ENCODE assay signal across 1 cellular context in the genomic region with DNA sequence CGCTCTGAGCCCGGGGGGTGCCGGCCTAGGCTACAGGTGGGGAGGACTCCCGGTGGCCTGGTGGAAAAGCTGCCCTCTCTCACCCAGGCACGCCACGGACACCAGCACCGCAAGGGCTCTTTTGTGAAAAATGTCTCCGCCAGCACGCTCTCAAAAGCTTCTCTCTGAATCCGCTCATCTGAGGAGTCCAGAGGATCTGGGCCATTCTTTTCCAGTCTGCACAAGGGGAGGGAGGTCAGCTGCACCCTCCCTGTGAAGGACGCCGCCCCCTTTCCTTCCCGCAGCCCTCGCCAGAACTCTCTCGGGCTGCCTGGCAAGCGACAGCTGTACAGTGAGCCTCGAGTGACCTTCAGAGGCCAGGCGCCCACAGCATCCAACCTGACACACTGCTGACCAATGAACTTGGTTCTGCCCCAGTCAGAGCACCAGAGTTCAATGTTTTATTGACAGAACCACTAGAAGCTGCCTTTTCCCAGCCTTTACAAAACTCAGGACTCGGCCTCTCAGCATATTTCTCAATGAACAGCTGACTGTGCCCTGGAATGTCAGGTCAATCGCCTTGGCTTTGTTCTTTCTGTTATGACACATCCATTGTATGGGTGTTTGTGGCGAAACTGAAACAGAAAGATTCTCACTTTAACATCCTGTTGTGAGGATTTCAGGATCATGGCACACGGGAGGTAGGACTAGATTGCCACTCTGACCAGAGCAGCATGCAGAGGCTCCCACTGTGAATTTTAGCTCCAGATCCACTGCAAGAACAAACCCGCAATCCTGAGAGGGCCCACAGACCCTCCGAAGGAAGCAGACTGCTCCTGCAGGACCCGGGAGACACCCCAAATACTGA.
TF ChIP-seq lines count a peak whose summit lies in the region.

No MANE protein-coding gene starts in this region.

TF ChIP-seq in HepG2, 621 proteins besides CTCF, POLR2A, EP300 and RAD21 (continued from another document and continues in another):
- TF ChIP-seq, protein P1, sequence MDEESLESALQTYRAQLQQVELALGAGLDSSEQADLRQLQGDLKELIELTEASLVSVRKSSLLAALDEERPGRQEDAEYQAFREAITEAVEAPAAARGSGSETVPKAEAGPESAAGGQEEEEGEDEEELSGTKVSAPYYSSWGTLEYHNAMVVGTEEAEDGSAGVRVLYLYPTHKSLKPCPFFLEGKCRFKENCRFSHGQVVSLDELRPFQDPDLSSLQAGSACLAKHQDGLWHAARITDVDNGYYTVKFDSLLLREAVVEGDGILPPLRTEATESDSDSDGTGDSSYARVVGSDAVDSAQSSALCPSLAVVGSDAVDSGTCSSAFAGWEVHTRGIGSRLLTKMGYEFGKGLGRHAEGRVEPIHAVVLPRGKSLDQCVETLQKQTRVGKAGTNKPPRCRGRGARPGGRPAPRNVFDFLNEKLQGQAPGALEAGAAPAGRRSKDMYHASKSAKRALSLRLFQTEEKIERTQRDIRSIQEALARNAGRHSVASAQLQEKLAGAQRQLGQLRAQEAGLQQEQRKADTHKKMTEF (CRISPR knock-in tag; IDR thresholded peaks at IDR 0.05): peak; percentile 100
- no peak for TF ChIP-seq ZNF382 (CRISPR knock-in tag; IDR thresholded peaks at IDR 0.05; ENCODE audit: borderline replicate concordance)
- TF ChIP-seq, protein P2, sequence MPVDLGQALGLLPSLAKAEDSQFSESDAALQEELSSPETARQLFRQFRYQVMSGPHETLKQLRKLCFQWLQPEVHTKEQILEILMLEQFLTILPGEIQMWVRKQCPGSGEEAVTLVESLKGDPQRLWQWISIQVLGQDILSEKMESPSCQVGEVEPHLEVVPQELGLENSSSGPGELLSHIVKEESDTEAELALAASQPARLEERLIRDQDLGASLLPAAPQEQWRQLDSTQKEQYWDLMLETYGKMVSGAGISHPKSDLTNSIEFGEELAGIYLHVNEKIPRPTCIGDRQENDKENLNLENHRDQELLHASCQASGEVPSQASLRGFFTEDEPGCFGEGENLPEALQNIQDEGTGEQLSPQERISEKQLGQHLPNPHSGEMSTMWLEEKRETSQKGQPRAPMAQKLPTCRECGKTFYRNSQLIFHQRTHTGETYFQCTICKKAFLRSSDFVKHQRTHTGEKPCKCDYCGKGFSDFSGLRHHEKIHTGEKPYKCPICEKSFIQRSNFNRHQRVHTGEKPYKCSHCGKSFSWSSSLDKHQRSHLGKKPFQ (CRISPR knock-in tag; IDR thresholded peaks at IDR 0.05; ENCODE audit: insufficient replicate concordance): peak; percentile 85
- TF ChIP-seq, protein P3, sequence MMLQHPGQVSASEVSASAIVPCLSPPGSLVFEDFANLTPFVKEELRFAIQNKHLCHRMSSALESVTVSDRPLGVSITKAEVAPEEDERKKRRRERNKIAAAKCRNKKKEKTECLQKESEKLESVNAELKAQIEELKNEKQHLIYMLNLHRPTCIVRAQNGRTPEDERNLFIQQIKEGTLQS (CRISPR knock-in tag; IDR thresholded peaks at IDR 0.05): peak; percentile 95
- TF ChIP-seq ZNF232 (CRISPR knock-in tag; IDR thresholded peaks at IDR 0.05; ENCODE audit: borderline replicate concordance): peak; percentile 97
- peak; percentile 92; the same call in 1 of the 2 replicates for TF ChIP-seq GLI4 (CRISPR knock-in tag; IDR thresholded peaks at IDR 0.05; ENCODE audit: borderline replicate concordance)
- peak; percentile 99 for TF ChIP-seq HIVEP1 (CRISPR knock-in tag; IDR thresholded peaks at IDR 0.05)
- TF ChIP-seq HOXA9 (CRISPR knock-in tag; IDR thresholded peaks at IDR 0.05; ENCODE audit: borderline replicate concordance): no peak; the same call in 1 of the 2 replicates
- no peak for TF ChIP-seq ZNF879 (CRISPR knock-in tag; IDR thresholded peaks at IDR 0.05)
- peak; percentile 63 for TF ChIP-seq CHD4 (IDR thresholded peaks at IDR 0.05; ENCODE audit: borderline replicate concordance, low read length)
- TF ChIP-seq, protein P4, sequence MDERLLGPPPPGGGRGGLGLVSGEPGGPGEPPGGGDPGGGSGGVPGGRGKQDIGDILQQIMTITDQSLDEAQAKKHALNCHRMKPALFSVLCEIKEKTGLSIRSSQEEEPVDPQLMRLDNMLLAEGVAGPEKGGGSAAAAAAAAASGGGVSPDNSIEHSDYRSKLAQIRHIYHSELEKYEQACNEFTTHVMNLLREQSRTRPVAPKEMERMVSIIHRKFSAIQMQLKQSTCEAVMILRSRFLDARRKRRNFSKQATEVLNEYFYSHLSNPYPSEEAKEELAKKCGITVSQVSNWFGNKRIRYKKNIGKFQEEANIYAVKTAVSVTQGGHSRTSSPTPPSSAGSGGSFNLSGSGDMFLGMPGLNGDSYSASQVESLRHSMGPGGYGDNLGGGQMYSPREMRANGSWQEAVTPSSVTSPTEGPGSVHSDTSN (CRISPR knock-in tag; IDR thresholded peaks at IDR 0.05): peak; percentile 60
- TF ChIP-seq CENPT (CRISPR knock-in tag; IDR thresholded peaks at IDR 0.05; ENCODE audit: low read depth): no peak
- TF ChIP-seq PCBP2 (optimal IDR thresholded peaks at IDR 0.05; ENCODE audit: low read depth, low read length, poor library complexity, severe bottlenecking): no peak
- no peak for TF ChIP-seq ZNF850 (CRISPR knock-in tag; conservative IDR thresholded peaks at IDR 0.05)
- peak; percentile 91; the same call in 1 of the 2 replicates for TF ChIP-seq FUBP1 (CRISPR knock-in tag; IDR thresholded peaks at IDR 0.05; ENCODE audit: borderline replicate concordance)
- TF ChIP-seq PRMT3 (CRISPR knock-in tag; IDR thresholded peaks at IDR 0.05; ENCODE audit: borderline replicate concordance, low read depth): no peak
- TF ChIP-seq ZNF670 (CRISPR knock-in tag; IDR thresholded peaks at IDR 0.05; ENCODE audit: borderline replicate concordance): 0 out of 2 replicates have a peak, but pooled peaks have one; percentile 44
- peak; percentile 91; the same call in 1 of the 2 replicates for TF ChIP-seq MBD4 (IDR thresholded peaks at IDR 0.05; ENCODE audit: borderline replicate concordance, low read length)
- TF ChIP-seq TP53 (CRISPR knock-in tag; conservative IDR thresholded peaks at IDR 0.05): peak; percentile 77; the same call in 1 of the 2 replicates
- no peak for TF ChIP-seq TMF1 (CRISPR knock-in tag; IDR thresholded peaks at IDR 0.05; ENCODE audit: low read depth)
- 0 out of 2 replicates have a peak, but pooled peaks have one; percentile 56 for TF ChIP-seq NPAS2 (CRISPR knock-in tag; IDR thresholded peaks at IDR 0.05; ENCODE audit: borderline replicate concordance)
- TF ChIP-seq ZNF883 (CRISPR knock-in tag; IDR thresholded peaks at IDR 0.05; ENCODE audit: not compliant biosample characterization): peak; percentile 85
- TF ChIP-seq ZNF569 (CRISPR knock-in tag; IDR thresholded peaks at IDR 0.05; ENCODE audit: borderline replicate concordance): no peak
- TF ChIP-seq, protein P5, sequence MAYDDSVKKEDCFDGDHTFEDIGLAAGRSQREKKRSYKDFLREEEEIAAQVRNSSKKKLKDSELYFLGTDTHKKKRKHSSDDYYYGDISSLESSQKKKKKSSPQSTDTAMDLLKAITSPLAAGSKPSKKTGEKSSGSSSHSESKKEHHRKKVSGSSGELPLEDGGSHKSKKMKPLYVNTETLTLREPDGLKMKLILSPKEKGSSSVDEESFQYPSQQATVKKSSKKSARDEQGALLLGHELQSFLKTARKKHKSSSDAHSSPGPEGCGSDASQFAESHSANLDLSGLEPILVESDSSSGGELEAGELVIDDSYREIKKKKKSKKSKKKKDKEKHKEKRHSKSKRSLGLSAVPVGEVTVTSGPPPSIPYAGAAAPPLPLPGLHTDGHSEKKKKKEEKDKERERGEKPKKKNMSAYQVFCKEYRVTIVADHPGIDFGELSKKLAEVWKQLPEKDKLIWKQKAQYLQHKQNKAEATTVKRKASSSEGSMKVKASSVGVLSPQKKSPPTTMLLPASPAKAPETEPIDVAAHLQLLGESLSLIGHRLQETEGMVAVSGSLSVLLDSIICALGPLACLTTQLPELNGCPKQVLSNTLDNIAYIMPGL (CRISPR knock-in tag; IDR thresholded peaks at IDR 0.05; ENCODE audit: borderline replicate concordance in 1 of 2, low read depth in 1 of 2): peak; percentile 59 to 92; a peak in 2 of 4 replicates
- peak; percentile 76 for TF ChIP-seq ZFY (CRISPR knock-in tag; IDR thresholded peaks at IDR 0.05)
- 0 out of 2 replicates have a peak, but pooled peaks have one; percentile 18 for TF ChIP-seq ZNF329 (CRISPR knock-in tag; IDR thresholded peaks at IDR 0.05; ENCODE audit: low read depth)
- peak; percentile 85 for TF ChIP-seq RFXANK (CRISPR knock-in tag; IDR thresholded peaks at IDR 0.05)
- peak; percentile 100 for TF ChIP-seq IKZF5 (CRISPR knock-in tag; IDR thresholded peaks at IDR 0.05)
- peak; percentile 98 for TF ChIP-seq ZNF607 (CRISPR knock-in tag; IDR thresholded peaks at IDR 0.05; ENCODE audit: borderline replicate concordance)
- no peak for TF ChIP-seq REL (CRISPR knock-in tag; conservative IDR thresholded peaks at IDR 0.05)
- no peak for TF ChIP-seq PHB2 (IDR thresholded peaks at IDR 0.05; ENCODE audit: partially characterized antibody)
- peak; percentile 41; the same call in 1 of the 2 replicates for TF ChIP-seq ZNF780A (CRISPR knock-in tag; IDR thresholded peaks at IDR 0.05)
- TF ChIP-seq, protein P6, sequence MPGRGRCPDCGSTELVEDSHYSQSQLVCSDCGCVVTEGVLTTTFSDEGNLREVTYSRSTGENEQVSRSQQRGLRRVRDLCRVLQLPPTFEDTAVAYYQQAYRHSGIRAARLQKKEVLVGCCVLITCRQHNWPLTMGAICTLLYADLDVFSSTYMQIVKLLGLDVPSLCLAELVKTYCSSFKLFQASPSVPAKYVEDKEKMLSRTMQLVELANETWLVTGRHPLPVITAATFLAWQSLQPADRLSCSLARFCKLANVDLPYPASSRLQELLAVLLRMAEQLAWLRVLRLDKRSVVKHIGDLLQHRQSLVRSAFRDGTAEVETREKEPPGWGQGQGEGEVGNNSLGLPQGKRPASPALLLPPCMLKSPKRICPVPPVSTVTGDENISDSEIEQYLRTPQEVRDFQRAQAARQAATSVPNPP (CRISPR knock-in tag; IDR thresholded peaks at IDR 0.05): peak; percentile 95
- TF ChIP-seq, protein P7, sequence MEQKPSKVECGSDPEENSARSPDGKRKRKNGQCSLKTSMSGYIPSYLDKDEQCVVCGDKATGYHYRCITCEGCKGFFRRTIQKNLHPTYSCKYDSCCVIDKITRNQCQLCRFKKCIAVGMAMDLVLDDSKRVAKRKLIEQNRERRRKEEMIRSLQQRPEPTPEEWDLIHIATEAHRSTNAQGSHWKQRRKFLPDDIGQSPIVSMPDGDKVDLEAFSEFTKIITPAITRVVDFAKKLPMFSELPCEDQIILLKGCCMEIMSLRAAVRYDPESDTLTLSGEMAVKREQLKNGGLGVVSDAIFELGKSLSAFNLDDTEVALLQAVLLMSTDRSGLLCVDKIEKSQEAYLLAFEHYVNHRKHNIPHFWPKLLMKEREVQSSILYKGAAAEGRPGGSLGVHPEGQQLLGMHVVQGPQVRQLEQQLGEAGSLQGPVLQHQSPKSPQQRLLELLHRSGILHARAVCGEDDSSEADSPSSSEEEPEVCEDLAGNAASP (CRISPR knock-in tag; IDR thresholded peaks at IDR 0.05; ENCODE audit: borderline replicate concordance): peak; percentile 99
- peak; percentile 84 for TF ChIP-seq SATB2 (CRISPR knock-in tag; IDR thresholded peaks at IDR 0.05)
- TF ChIP-seq, protein P8, sequence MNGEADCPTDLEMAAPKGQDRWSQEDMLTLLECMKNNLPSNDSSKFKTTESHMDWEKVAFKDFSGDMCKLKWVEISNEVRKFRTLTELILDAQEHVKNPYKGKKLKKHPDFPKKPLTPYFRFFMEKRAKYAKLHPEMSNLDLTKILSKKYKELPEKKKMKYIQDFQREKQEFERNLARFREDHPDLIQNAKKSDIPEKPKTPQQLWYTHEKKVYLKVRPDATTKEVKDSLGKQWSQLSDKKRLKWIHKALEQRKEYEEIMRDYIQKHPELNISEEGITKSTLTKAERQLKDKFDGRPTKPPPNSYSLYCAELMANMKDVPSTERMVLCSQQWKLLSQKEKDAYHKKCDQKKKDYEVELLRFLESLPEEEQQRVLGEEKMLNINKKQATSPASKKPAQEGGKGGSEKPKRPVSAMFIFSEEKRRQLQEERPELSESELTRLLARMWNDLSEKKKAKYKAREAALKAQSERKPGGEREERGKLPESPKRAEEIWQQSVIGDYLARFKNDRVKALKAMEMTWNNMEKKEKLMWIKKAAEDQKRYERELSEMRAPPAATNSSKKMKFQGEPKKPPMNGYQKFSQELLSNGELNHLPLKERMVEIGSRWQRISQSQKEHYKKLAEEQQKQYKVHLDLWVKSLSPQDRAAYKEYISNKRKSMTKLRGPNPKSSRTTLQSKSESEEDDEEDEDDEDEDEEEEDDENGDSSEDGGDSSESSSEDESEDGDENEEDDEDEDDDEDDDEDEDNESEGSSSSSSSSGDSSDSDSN (CRISPR knock-in tag; IDR thresholded peaks at IDR 0.05): peak; percentile 73
- TF ChIP-seq NFE2L2 (IDR thresholded peaks at IDR 0.05; ENCODE audit: low read length): 0 out of 2 replicates have a peak, but pooled peaks have one; percentile 39
- peak; percentile 95 for TF ChIP-seq SNAI1 (CRISPR knock-in tag; IDR thresholded peaks at IDR 0.05; ENCODE audit: borderline replicate concordance)
- TF ChIP-seq SKIL (CRISPR knock-in tag; IDR thresholded peaks at IDR 0.05; ENCODE audit: borderline replicate concordance): peak; percentile 99
